Comparison of ENCODE assay signal across 2 cellular contexts in the genomic region with DNA sequence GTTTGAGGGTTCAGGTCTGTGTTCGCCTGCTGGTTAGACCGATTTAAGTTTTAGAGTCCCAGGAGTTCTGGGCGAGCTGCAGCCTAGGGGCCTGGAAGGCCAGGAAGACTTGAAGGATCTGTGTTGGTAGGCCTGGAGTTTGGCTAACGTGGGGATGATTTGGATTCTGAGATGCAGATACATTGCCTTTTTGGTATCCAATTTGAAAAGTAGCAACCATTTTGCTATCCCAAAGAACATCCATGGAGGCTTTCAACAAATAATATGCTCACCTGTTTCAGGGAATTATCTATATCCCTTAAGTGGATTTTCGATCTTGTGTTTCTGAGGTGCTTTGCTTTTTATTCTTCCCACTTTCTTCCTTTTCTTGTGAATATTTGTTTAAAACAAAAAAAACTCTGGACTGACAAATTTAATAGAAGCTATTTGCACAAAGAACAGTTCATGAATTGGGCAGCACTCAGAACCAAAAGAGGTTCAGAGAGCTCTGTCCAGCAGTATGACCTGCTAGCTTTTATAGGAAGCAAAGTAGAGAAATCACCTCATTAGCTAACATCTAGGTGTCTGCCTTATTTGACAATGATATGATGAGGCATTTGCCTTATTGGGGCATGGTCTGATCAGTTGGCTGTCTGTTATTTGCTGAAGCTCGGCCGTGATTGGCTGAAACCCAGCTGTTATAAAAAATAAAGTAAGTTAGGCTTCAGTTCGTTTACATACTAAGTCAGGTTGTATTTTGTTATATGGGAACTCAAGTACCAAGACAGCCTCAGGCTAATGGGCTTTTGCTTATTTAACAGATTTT.
TF ChIP-seq lines count a peak whose summit lies in the region.

No MANE protein-coding gene starts in this region.

TF ChIP-seq in SK-N-SH, 30 proteins besides CTCF, POLR2A, EP300 and RAD21 (continued from another document):
- TF ChIP-seq, protein P1, sequence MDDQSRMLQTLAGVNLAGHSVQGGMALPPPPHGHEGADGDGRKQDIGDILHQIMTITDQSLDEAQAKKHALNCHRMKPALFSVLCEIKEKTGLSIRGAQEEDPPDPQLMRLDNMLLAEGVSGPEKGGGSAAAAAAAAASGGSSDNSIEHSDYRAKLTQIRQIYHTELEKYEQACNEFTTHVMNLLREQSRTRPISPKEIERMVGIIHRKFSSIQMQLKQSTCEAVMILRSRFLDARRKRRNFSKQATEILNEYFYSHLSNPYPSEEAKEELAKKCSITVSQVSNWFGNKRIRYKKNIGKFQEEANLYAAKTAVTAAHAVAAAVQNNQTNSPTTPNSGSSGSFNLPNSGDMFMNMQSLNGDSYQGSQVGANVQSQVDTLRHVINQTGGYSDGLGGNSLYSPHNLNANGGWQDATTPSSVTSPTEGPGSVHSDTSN (IDR thresholded peaks at IDR 0.05) = no peak
- TF ChIP-seq, protein P2, sequence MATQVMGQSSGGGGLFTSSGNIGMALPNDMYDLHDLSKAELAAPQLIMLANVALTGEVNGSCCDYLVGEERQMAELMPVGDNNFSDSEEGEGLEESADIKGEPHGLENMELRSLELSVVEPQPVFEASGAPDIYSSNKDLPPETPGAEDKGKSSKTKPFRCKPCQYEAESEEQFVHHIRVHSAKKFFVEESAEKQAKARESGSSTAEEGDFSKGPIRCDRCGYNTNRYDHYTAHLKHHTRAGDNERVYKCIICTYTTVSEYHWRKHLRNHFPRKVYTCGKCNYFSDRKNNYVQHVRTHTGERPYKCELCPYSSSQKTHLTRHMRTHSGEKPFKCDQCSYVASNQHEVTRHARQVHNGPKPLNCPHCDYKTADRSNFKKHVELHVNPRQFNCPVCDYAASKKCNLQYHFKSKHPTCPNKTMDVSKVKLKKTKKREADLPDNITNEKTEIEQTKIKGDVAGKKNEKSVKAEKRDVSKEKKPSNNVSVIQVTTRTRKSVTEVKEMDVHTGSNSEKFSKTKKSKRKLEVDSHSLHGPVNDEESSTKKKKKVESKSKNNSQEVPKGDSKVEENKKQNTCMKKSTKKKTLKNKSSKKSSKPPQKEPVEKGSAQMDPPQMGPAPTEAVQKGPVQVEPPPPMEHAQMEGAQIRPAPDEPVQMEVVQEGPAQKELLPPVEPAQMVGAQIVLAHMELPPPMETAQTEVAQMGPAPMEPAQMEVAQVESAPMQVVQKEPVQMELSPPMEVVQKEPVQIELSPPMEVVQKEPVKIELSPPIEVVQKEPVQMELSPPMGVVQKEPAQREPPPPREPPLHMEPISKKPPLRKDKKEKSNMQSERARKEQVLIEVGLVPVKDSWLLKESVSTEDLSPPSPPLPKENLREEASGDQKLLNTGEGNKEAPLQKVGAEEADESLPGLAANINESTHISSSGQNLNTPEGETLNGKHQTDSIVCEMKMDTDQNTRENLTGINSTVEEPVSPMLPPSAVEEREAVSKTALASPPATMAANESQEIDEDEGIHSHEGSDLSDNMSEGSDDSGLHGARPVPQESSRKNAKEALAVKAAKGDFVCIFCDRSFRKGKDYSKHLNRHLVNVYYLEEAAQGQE (IDR thresholded peaks at IDR 0.05; ENCODE audit: low read depth, low read length) = peak; percentile 67; the same call in 1 of the 2 replicates

TF ChIP-seq in SK-N-SH treated with all-trans-retinoic acid at 6 μM for 48 hours, 23 proteins besides CTCF, POLR2A, EP300 and RAD21 (continued from another document):
- TF ChIP-seq TSHZ2 (CRISPR knock-in tag; IDR thresholded peaks at IDR 0.05) = no peak
- no peak for TF ChIP-seq ZC3H10 (CRISPR knock-in tag; IDR thresholded peaks at IDR 0.05)
- TF ChIP-seq ZFP30 (CRISPR knock-in tag; IDR thresholded peaks at IDR 0.05) = no peak
- no peak for TF ChIP-seq TOX (CRISPR knock-in tag; IDR thresholded peaks at IDR 0.05; ENCODE audit: borderline replicate concordance)
- no peak for TF ChIP-seq ARNTL (CRISPR knock-in tag; IDR thresholded peaks at IDR 0.05; ENCODE audit: borderline replicate concordance, low read depth)
- no peak for TF ChIP-seq CSRNP3 (CRISPR knock-in tag; IDR thresholded peaks at IDR 0.05)
- no peak for TF ChIP-seq TCF4 (CRISPR knock-in tag; IDR thresholded peaks at IDR 0.05; ENCODE audit: borderline replicate concordance)
- TF ChIP-seq ISL1 (CRISPR knock-in tag; IDR thresholded peaks at IDR 0.05) = no peak
- no peak for TF ChIP-seq ESRRG (CRISPR knock-in tag; IDR thresholded peaks at IDR 0.05)
TF ChIP-seq in SK-N-SH treated with all-trans-retinoic acid at 6 μM for 48 hours: peak in this region for 0.
